Comparison of ENCODE assay signal across 17 cellular contexts in the genomic region with DNA sequence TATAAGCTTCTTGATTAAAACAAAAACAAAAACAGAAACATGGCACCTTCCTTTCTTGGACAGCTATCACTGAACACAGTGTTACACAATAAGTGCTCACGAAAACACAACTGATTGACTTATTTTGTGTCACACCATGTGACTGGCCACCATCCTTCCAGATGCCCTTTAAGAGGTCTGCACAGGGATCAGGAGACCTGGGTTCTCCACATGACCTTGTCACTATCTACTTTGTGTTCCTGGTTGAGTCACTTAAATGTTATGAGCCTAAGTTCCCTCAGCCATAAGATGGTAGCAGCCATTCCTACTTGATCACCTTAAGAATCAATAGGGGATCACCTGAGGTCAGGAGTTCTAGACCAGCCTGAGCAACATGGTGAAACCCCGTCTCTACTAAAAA.
DNase-seq lines count a peak whose midpoint lies in the region; ATAC-seq and TF ChIP-seq lines count a peak whose summit lies in the region.
"Had no signal": no experiment of that assay in that cellular context is flagged by ENCODE, and none has a peak within 500 bp of the region (broad histone marks: within the 10 kb centered on the region; RNA-seq: fewer than 3 reads in every experiment).

No MANE protein-coding gene starts in this region.

- WGBS in heart left ventricle, 4 donors: 55 to 71% (median 69%) methylated on average over 2 of the region's 2 CpGs

- H3K36me3 ChIP-seq in left ventricle myocardium inferior: no peaks in the 10 kb centered on the region
- peaks cover 0 to 7% (median 0%) of the 10 kb centered on the region in 9 donors for H3K36me3 ChIP-seq in heart left ventricle

- H3K27me3 ChIP-seq in left ventricle myocardium inferior (ENCODE audit: low read depth): no peaks in the 10 kb centered on the region
- H3K27me3 ChIP-seq in heart left ventricle: no peaks in the 10 kb centered on the region
- H3K27me3 ChIP-seq in dorsolateral prefrontal cortex: no peaks in the 10 kb centered on the region

- H3K27ac ChIP-seq in left ventricle myocardium inferior (replicated peaks) (peak overlapping the region; percentile 83), heart left ventricle (peak overlapping the region in 6 of 12 donors; percentile 13 to 83 (median 53)), dorsolateral prefrontal cortex (peak overlapping the region in 56 of 59 donors; percentile 0 to 98 (median 91))
- H3K27ac ChIP-seq: A549 had no signal

- no peak overlapping the region for H3K4me3 Mint-ChIP-seq in natural killer cell treated with Interleukin-12 subunit alpha and Interleukin-12 subunit beta and Interleukin-15 and Interleukin-18, amount 100 ng/mL, for 72 hours
- H3K4me3 Mint-ChIP-seq: CD4-positive, CD25-positive, alpha-beta regulatory T cell; HFFc6 had no signal

- peak overlapping the region; percentile 33 to 68 for H3K27ac Mint-ChIP-seq in natural killer cell treated with Interleukin-12 subunit alpha and Interleukin-12 subunit beta and Interleukin-15 and Interleukin-18, amount 100 ng/mL, for 72 hours
- H3K27ac Mint-ChIP-seq: HFFc6 had no signal

- no peak overlapping the region for H3K4me3 ChIP-seq in left ventricle myocardium inferior
- H3K4me3 ChIP-seq in heart left ventricle: no peak overlapping the region
- no peak overlapping the region for H3K4me3 ChIP-seq in dorsolateral prefrontal cortex
- H3K4me3 ChIP-seq: A549 had no signal

- no peak for TF ChIP-seq CTCF in left ventricle myocardium inferior (IDR thresholded peaks at IDR 0.05; ENCODE audit: borderline replicate concordance)
- TF ChIP-seq CTCF in heart left ventricle (IDR thresholded peaks at IDR 0.05): no peak
- TF ChIP-seq CTCF in dorsolateral prefrontal cortex (IDR thresholded peaks at IDR 0.05 in 54 of 56, conservative IDR thresholded peaks at IDR 0.05 in 2 of 56; ENCODE audit: low read depth in 1 of 56, partially characterized antibody in 56 of 56): no peak

- peaks cover 5% of the 10 kb centered on the region for H3K9me3 Mint-ChIP-seq in natural killer cell treated with Interleukin-12 subunit alpha and Interleukin-12 subunit beta and Interleukin-15 and Interleukin-18, amount 100 ng/mL, for 72 hours
- H3K9me3 Mint-ChIP-seq: CD4-positive, CD25-positive, alpha-beta regulatory T cell; HFFc6 had no signal

- no peaks in the 10 kb centered on the region for H3K27me3 Mint-ChIP-seq in natural killer cell treated with Interleukin-12 subunit alpha and Interleukin-12 subunit beta and Interleukin-15 and Interleukin-18, amount 100 ng/mL, for 72 hours
- H3K27me3 Mint-ChIP-seq: CD4-positive, CD25-positive, alpha-beta regulatory T cell had no signal

- DNase-seq in left ventricle myocardium inferior (no peak), heart left ventricle (no peak), dorsolateral prefrontal cortex (no peak), NCI-H1092 (lab: John Stamatoyannopoulos, UW) (no peak)
- no peak for DNase-seq in natural killer cell treated with Interleukin-12 subunit alpha and Interleukin-12 subunit beta and Interleukin-15 and Interleukin-18, amount 100 ng/mL, for 72 hours (ENCODE audit: low spot score)
- DNase-seq: AML-193; CD4-positive, CD25-positive, alpha-beta regulatory T cell; DND-41; GF-D8; HFFc6; Karpas-422; NCI-H187 treated with DMSO at 0.1 percent for 48 hours; NCI-H446; PC-3 had no signal

- no peaks in the 10 kb centered on the region for H3K9me3 ChIP-seq in left ventricle myocardium inferior (replicated peaks)
- no peaks in the 10 kb centered on the region for H3K9me3 ChIP-seq in heart left ventricle
- H3K9me3 ChIP-seq: A549 had no signal

- peaks cover 70 to 74% of the 10 kb centered on the region in 2 donors for H3K4me1 Mint-ChIP-seq in natural killer cell treated with Interleukin-12 subunit alpha and Interleukin-12 subunit beta and Interleukin-15 and Interleukin-18, amount 100 ng/mL, for 72 hours (ENCODE audit: low read depth in 2 of 2)

- H3K36me3 Mint-ChIP-seq in natural killer cell treated with Interleukin-12 subunit alpha and Interleukin-12 subunit beta and Interleukin-15 and Interleukin-18, amount 100 ng/mL, for 72 hours: peaks cover 17% of the 10 kb centered on the region
- H3K36me3 Mint-ChIP-seq: CD4-positive, CD25-positive, alpha-beta regulatory T cell had no signal

- H3K4me1 ChIP-seq in left ventricle myocardium inferior (peaks cover 100% of the 10 kb centered on the region), heart left ventricle (peaks cover 18 to 99% (median 77%) of the 10 kb centered on the region in 12 donors)

- no peak for ATAC-seq in heart left ventricle
- no peak for ATAC-seq in natural killer cell treated with Interleukin-12 subunit alpha and Interleukin-12 subunit beta and Interleukin-15 and Interleukin-18, amount 100 ng/mL, for 72 hours
- no peak for ATAC-seq in HG03135 (IDR thresholded peaks at IDR 0.05; ENCODE audit: unreplicated experiment)
- no peak for ATAC-seq in GM19467 (IDR thresholded peaks at IDR 0.05; ENCODE audit: unreplicated experiment)
- ATAC-seq: A549, PC-3 had no signal

- intact Hi-C loops in left ventricle myocardium inferior (cut with micrococcal nuclease): no loop called here
- intact Hi-C loops in heart left ventricle (cut with DNase I): loop anchor here in 2 of 10 donors (5.0 to 10.0 kb wide), 2 partner anchors 40 to 47 kb away; no protein-coding TSS in a partner anchor
- intact Hi-C loops in dorsolateral prefrontal cortex (cut with DNase I): no loop called here

- no peak for TF ChIP-seq POLR2A in heart left ventricle (IDR thresholded peaks at IDR 0.05)
